ENCODE assay signal across 16 cellular contexts in genomic region chr20:47678536-47678935, GRCh38.
"Had no signal": no experiment of that assay in that cellular context is flagged by ENCODE, and none has a peak within 500 bp of the region (broad histone marks: within the 10 kb centered on the region; RNA-seq: fewer than 3 reads in every experiment).

No MANE protein-coding gene starts in this region.

- H3K27me3 ChIP-seq: hepatocyte, neural progenitor cell, ovary, right atrium auricular region, suprapubic skin, tibial artery, uterus had no signal

- H2AFZ ChIP-seq: hepatocyte, neural progenitor cell had no signal

- DNase-seq: lower lobe of right lung, natural killer cell, tibial artery had no signal

- H3K27me3 Mint-ChIP-seq: progenitor cell of endocrine pancreas; stimulated activated naive B cell treated with anti-CD40 and anti-IgM and Interleukin-4, amounts not matched to agents 10 μg/mL and 1 μg/mL and 100 μg/mL, for 72 hours; stimulated activated naive CD8-positive, alpha-beta T cell treated with anti-CD3 and anti-CD28 coated beads, Interleukin-15, Interleukin-2, amounts not matched to agents 100 ng/mL and 50 ng/mL, for 24 hours had no signal

- H3K27ac Mint-ChIP-seq: natural killer cell; nephron progenitor cell; neural progenitor cell; stimulated activated naive CD8-positive, alpha-beta T cell treated with anti-CD3 and anti-CD28 coated beads, Interleukin-15, Interleukin-2, amounts not matched to agents 100 ng/mL and 50 ng/mL, for 24 hours had no signal

- H3K27ac ChIP-seq: hepatocyte, lower lobe of right lung, neural progenitor cell, ovary, right atrium auricular region, skin epidermis, suprapubic skin, thoracic aorta, tibial artery, uterus had no signal

- H3K79me2 ChIP-seq: hepatocyte had no signal

- H3K36me3 ChIP-seq: neural progenitor cell, ovary, right atrium auricular region, thoracic aorta, uterus had no signal

- H3K36me3 Mint-ChIP-seq: naive B cell; natural killer cell; neural progenitor cell; stimulated activated naive B cell treated with anti-CD40 and anti-IgM and Interleukin-4, amounts not matched to agents 10 μg/mL and 1 μg/mL and 100 μg/mL, for 72 hours had no signal

- H3K4me1 ChIP-seq: neural progenitor cell, tibial artery had no signal

- H3K9me3 Mint-ChIP-seq: naive B cell; natural killer cell; nephron progenitor cell; neural progenitor cell; stimulated activated naive B cell treated with anti-CD40 and anti-IgM and Interleukin-4, amounts not matched to agents 10 μg/mL and 1 μg/mL and 100 μg/mL, for 72 hours; stimulated activated naive CD8-positive, alpha-beta T cell treated with anti-CD3 and anti-CD28 coated beads, Interleukin-15, Interleukin-2, amounts not matched to agents 100 ng/mL and 50 ng/mL, for 24 hours had no signal

- H3K4me3 Mint-ChIP-seq: natural killer cell; nephron progenitor cell; neural progenitor cell; stimulated activated naive B cell treated with anti-CD40 and anti-IgM and Interleukin-4, amounts not matched to agents 10 μg/mL and 1 μg/mL and 100 μg/mL, for 72 hours; stimulated activated naive CD8-positive, alpha-beta T cell treated with anti-CD3 and anti-CD28 coated beads, Interleukin-15, Interleukin-2, amounts not matched to agents 100 ng/mL and 50 ng/mL, for 24 hours had no signal

- H3K9ac ChIP-seq: neural progenitor cell had no signal

- H3K4me3 ChIP-seq: hepatocyte, lower lobe of right lung, neural progenitor cell, ovary, right atrium auricular region, skin epidermis, suprapubic skin, thoracic aorta, tibial artery, uterus had no signal

- H3K9me3 ChIP-seq: lower lobe of right lung, ovary, right atrium auricular region, suprapubic skin, thoracic aorta, tibial artery, uterus had no signal

- H3K4me2 ChIP-seq: hepatocyte, neural progenitor cell had no signal

- H3K4me1 Mint-ChIP-seq: nephron progenitor cell had no signal
